In the genomic region with DNA sequence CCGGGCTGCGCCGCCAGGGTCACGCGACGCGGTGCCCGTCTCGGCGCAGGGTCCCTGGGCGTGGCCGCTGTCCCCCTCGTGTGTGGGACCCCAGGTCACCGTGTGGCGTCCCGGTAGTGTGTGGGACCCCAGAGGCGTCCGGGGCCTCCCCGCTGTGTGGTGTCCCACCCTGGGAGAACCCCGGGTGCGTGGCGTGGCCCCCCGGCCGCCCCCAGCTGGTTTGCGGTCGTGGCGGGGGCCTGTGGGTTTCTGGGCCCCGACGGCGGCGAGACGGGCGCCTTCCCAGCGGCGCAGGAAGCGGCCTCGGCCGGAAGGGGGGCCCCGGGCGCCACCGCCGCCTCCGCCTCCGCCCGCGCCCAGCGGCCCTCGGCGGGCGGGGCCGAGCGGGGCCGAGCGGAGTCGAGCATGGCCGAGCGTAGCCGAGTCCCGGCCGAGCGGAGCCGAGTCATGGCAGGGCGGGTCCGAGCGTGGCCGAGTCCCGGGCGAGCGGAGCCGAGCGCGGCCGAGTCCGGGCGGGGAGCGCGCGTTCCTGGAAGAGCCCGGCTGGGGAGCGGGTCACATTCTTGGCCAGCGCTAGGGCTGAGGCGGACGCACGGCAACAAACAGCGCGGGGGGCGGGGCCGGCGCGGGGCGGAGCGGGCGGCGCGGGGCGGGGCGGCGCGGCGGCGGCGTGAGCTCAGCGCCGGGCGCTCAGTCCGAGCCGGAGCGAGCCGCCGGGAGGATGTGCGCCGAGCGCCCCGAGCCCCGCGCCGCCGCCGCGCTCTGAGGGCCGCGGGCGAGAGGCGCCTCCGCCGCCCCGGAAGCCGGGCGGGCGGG, we compare ENCODE assay signal across 8 cellular contexts. TPM values are rescaled to one million over a fixed set of nuclear protein-coding genes. Genes with fewer than 3 reads are reported as not detected.
DNase-seq lines count a peak whose midpoint lies in the region; ATAC-seq lines count a peak whose summit lies in the region.

No MANE protein-coding gene starts in this region.

- DNase-seq in DMS153 (lab: John Stamatoyannopoulos, UW) (peak; percentile 97), HuH-7.5 (ENCODE audit: low spot score) (peak; percentile 99), OCI-M1 (lab: John Stamatoyannopoulos, UW) (peak; percentile 97), activated T-cell treated with anti-CD3 and anti-CD28 coated beads for 48 hours (ENCODE audit: low read depth) (peak; percentile 98), epithelial cell of prostate (ENCODE audit: low read depth, low spot score) (peak; percentile 78), mucosa of gallbladder (ENCODE audit: low spot score) (peak; percentile 96)
- DNase-seq in stimulated activated CD8-positive, alpha-beta memory T cell treated with anti-CD3 and anti-CD28 coated beads, Interleukin-4, amount 100 ng/mL, for 1 hour (ENCODE audit: low read depth in 2 of 2, low spot score in 1 of 2), result peak; percentile 73 to 86

- peak overlapping the region; percentile 85 for H3K27ac ChIP-seq in epithelial cell of prostate

- peak; percentile 81 for ATAC-seq in GM21529 (IDR thresholded peaks at IDR 0.05; ENCODE audit: unreplicated experiment)

RNA-seq across cellular contexts. Expression of a gene that starts 0.6 kb away (rescaled TPM):
- 78.9 TPM for total RNA-seq in mucosa of gallbladder

RNA-seq across cellular contexts. Expression of a gene that starts 33.0 kb away (rescaled TPM):
- 74.2 TPM for total RNA-seq in mucosa of gallbladder

Comparison
In these comparisons a context has a peak if more than half of its experiments do, and no peak if none do; other contexts are left out.
1. Peak in every context shown above with its lines: DNase-seq, ATAC-seq and H3K27ac ChIP-seq.